ENCODE assay signal across 8 cellular contexts in the genomic region with DNA sequence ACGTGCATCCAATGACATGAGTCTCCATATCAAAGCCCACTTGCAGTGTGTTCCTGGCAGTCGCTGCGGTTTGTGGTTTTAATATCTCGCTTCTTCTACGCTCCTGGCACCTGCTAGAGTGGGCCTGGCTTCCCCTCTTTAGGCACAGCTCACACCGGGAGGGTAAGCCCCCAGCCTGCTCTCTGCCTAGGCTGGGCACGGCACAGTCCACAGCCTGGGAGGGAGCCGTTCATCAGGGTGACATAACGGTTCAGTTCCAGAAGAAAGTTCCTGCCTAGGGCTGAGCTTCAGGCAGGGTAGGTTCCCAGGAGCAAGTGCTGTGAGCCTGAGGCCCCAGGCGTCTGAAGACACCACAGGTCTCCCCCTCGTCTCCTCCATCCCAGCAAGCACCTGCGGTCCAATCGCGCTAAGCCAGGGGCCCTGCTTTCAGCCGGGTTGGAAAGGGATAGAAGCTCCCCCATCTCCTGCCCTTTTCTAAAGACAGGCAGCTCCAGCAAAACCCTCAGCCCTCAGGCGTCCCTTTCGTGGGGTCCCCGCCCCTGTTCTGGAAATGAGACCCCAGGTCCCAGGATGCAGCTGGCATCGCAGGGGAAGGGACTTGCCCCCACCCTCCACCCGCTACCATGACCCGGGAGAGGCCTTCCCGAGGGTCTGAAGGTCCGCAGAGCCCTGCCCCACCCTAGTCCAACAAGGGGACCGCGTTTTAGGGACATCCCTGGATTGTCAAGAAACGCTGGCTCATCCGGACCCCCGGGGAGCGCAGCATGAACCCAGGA.
DNase-seq lines count a peak whose midpoint lies in the region; ATAC-seq and TF ChIP-seq lines count a peak whose summit lies in the region.
"Had no signal": no experiment of that assay in that cellular context is flagged by ENCODE, and none has a peak within 500 bp of the region (broad histone marks: within the 10 kb centered on the region; RNA-seq: fewer than 3 reads in every experiment).

No MANE protein-coding gene starts in this region.

- no peak overlapping the region for H2AK5ac ChIP-seq in trophoblast cell (ENCODE audit: low read length)

- DNase-seq in Daoy (ENCODE audit: low read depth) (peak; percentile 33), NCI-H1105 (lab: John Stamatoyannopoulos, UW) (peak; percentile 34), heart right ventricle (no peak), trophoblast cell (no peak), GDM1 (lab: John Stamatoyannopoulos, UW) (no peak), colonic mucosa (no peak)
- DNase-seq: NCI-H2029 treated with DMSO at 0.1 percent for 48 hours had no signal

- ATAC-seq in heart right ventricle, result peak in 2 of 8 donors; percentile 14 to 38
- ATAC-seq in GM21423 (IDR thresholded peaks at IDR 0.05; ENCODE audit: unreplicated experiment), result no peak

- H3K36me3 ChIP-seq in heart right ventricle, result no peaks in the 10 kb centered on the region
- H3K36me3 ChIP-seq in trophoblast cell (ENCODE audit: control insufficient read depth in 1 of 2, insufficient read depth in 2 of 2, low read length in 2 of 2), result no peaks in the 10 kb centered on the region
- H3K36me3 ChIP-seq in colonic mucosa, result no peaks in the 10 kb centered on the region

- H4K91ac ChIP-seq in trophoblast cell (ENCODE audit: low read depth, low read length), result no peak overlapping the region

- 40 to 42% methylated on average over 29 of the region's 29 CpGs for WGBS in heart right ventricle, 2 donors
- WGBS in trophoblast cell (ENCODE audit: extremely low coverage, insufficient coverage, insufficient read length), result no CpG with 5 or more reads among the region's 29 CpGs

- no peak overlapping the region for H2AFZ ChIP-seq in trophoblast cell (ENCODE audit: insufficient read depth, low read length, poor library complexity)

- no peak overlapping the region for H3K4ac ChIP-seq in trophoblast cell (ENCODE audit: low read depth, low read length)

- no peak overlapping the region for H2BK120ac ChIP-seq in trophoblast cell (ENCODE audit: insufficient read depth, low read length, poor library complexity)

- no peak overlapping the region for H2BK12ac ChIP-seq in trophoblast cell (ENCODE audit: low read length)

- H3K79me2 ChIP-seq in trophoblast cell (ENCODE audit: control insufficient read depth, insufficient read depth, low read length, poor library complexity), result no peaks in the 10 kb centered on the region

- H4K8ac ChIP-seq in trophoblast cell (ENCODE audit: low read depth, low read length), result no peak overlapping the region

- H3K79me1 ChIP-seq in trophoblast cell (ENCODE audit: low read length), result no peaks in the 10 kb centered on the region

- TF ChIP-seq CTCF in heart right ventricle (IDR thresholded peaks at IDR 0.05) (no peak), colonic mucosa (IDR thresholded peaks at IDR 0.05) (no peak)

- no peak overlapping the region for H3K9ac ChIP-seq in trophoblast cell (ENCODE audit: low read length)
- no peak overlapping the region for H3K9ac ChIP-seq in colonic mucosa (ENCODE audit: low read depth in 2 of 2, low read length in 2 of 2)

- no peak overlapping the region for H2BK5ac ChIP-seq in trophoblast cell (ENCODE audit: low read depth, low read length, poor library complexity)

- H3K27ac ChIP-seq in heart right ventricle, result no peak overlapping the region
- no peak overlapping the region for H3K27ac ChIP-seq in trophoblast cell (ENCODE audit: low read depth, low read length)
- no peak overlapping the region for H3K27ac ChIP-seq in colonic mucosa

- H3K4me1 ChIP-seq in heart right ventricle (peaks cover 0 to 11% (median 5%) of the 10 kb centered on the region in 9 donors), trophoblast cell (ENCODE audit: control insufficient read depth in 1 of 2, insufficient read depth in 2 of 2, low read length in 2 of 2) (no peaks in the 10 kb centered on the region), colonic mucosa (no peaks in the 10 kb centered on the region)

- H3K27me3 ChIP-seq in heart right ventricle, result peaks cover 0 to 64% (median 56%) of the 10 kb centered on the region in 7 donors
- peaks cover 10% of the 10 kb centered on the region for H3K27me3 ChIP-seq in trophoblast cell (ENCODE audit: insufficient read depth, low read length)
- peaks cover 4% of the 10 kb centered on the region for H3K27me3 ChIP-seq in colonic mucosa

- no peak overlapping the region for H3K14ac ChIP-seq in trophoblast cell (ENCODE audit: low read length)

- intact Hi-C loops in heart right ventricle (cut with DNase I), result loop anchor here in 9 of 10 donors (2.0 to 10.0 kb wide), 13 partner anchors 179 to 1556 kb away; no protein-coding TSS in a partner anchor
- intact Hi-C loops in colonic mucosa (cut with DNase I), result loop anchor here (5.0 kb wide), 1 partner anchor 1436 kb away; no protein-coding TSS in a partner anchor

- H3K4me2 ChIP-seq in trophoblast cell (ENCODE audit: low read length), result peak overlapping the region; percentile 69

- no peak overlapping the region for H3K23ac ChIP-seq in trophoblast cell (ENCODE audit: low read length)

- H3K18ac ChIP-seq in trophoblast cell (ENCODE audit: low read length), result no peak overlapping the region

- H4K12ac ChIP-seq in trophoblast cell (ENCODE audit: low read depth, low read length), result no peak overlapping the region

- H3K4me3 ChIP-seq in heart right ventricle, result peak overlapping the region in 6 of 10 donors; percentile 21 to 48 (median 35)
- H3K4me3 ChIP-seq in trophoblast cell (ENCODE audit: low read depth, low read length), result peak overlapping the region; percentile 35
- no peak overlapping the region for H3K4me3 ChIP-seq in colonic mucosa

- no peaks in the 10 kb centered on the region for H3K9me3 ChIP-seq in heart right ventricle
- H3K9me3 ChIP-seq in trophoblast cell (ENCODE audit: insufficient read depth, low read depth, low read length), result peaks cover 2% of the 10 kb centered on the region
- H3K9me3 ChIP-seq in colonic mucosa, result no peaks in the 10 kb centered on the region

Comparison
In these comparisons a context has a peak if more than half of its experiments do, and no peak if none do; other contexts are left out.
1. DNase-seq: peak in Daoy (single experiment) and NCI-H1105 (single experiment); none in heart right ventricle (0 of 2), trophoblast cell (0 of 2), GDM1 (single experiment) and colonic mucosa (single experiment).